ENCODE assay signal across 7 cellular contexts in genomic region chr7:29167721-29168120, GRCh38. TPM values are rescaled to one million over a fixed set of nuclear protein-coding genes. Genes with fewer than 3 reads are reported as not detected.
"Had no signal": no experiment of that assay in that cellular context is flagged by ENCODE, and none has a peak within 500 bp of the region (broad histone marks: within the 10 kb centered on the region; RNA-seq: fewer than 3 reads in every experiment).

No MANE protein-coding gene starts in this region.

- DNase-seq: H9, HCEC 1CT had no signal

- FAIRE-seq: H1, HepG2 had no signal

- H3K4me3 Mint-ChIP-seq: GM23338, H9, IgD-negative memory B cell had no signal

- H3K4me1 Mint-ChIP-seq: H9, IgD-negative memory B cell had no signal

- H3K27ac Mint-ChIP-seq: GM23338, IgD-negative memory B cell had no signal

- H3K4me3 ChIP-seq: GM23338 had no signal

- H3K9me3 Mint-ChIP-seq: GM23338 had no signal

- ATAC-seq: GM23338, HepG2 had no signal

RNA-seq across cellular contexts. Expression of gene CHN2, which starts 26.9 kb away (rescaled TPM):
- total RNA-seq: HT1080 had no signal
